ENCODE assay signal across 12 cellular contexts in the genomic region with DNA sequence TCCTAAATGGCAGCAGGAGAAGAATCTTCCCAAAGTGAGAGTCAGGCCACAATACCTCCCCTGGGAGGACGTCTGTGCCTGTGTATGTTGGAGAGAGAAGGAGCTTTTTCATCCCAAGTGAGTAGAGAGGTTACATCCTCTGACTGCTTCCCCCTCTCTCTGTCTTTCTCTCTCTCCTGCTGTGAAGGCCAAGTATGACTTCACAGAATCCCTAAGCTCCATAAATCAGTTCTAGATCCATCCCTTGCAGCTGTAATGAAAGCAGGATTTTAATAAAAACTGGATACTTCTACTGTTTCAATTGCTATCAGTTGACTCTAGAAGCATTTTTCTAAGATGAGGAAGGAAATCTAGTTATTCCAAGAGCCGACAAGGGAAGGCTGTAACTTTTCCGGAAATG.
A peak's percentile ranks its signal among the peaks of the same experiment; 100 is the strongest.
DNase-seq lines count a peak whose midpoint lies in the region; ATAC-seq and TF ChIP-seq lines count a peak whose summit lies in the region.
"Had no signal": no experiment of that assay in that cellular context is flagged by ENCODE, and none has a peak within 500 bp of the region (broad histone marks: within the 10 kb centered on the region; RNA-seq: fewer than 3 reads in every experiment).

No MANE protein-coding gene starts in this region.

- no peak overlapping the region for H3K27ac ChIP-seq in BLaER1
- H3K27ac ChIP-seq in subcutaneous abdominal adipose tissue (ENCODE audit: low read depth, low read length), result peak overlapping the region; percentile 14

- peaks cover 39% of the 10 kb centered on the region for H3K4me1 ChIP-seq in BLaER1
- peaks cover 23 to 65% (median 58%) of the 10 kb centered on the region in 5 donors for H3K4me1 ChIP-seq in subcutaneous abdominal adipose tissue (ENCODE audit: control insufficient read depth in 5 of 5, insufficient read depth in 5 of 5, low read length in 5 of 5)

- H3K4me2 ChIP-seq in BLaER1, result peak overlapping the region; percentile 18; the same call in 1 of the 2 replicates

- no peaks in the 10 kb centered on the region for H3K27me3 ChIP-seq in BLaER1
- H3K27me3 ChIP-seq in subcutaneous abdominal adipose tissue (ENCODE audit: control insufficient read depth in 5 of 5, insufficient read depth in 4 of 5, low read length in 5 of 5), result peaks cover 0 to 3% (median 0%) of the 10 kb centered on the region in 5 donors

- no peak for TF ChIP-seq CTCF in fibroblast of mammary gland (conservative IDR thresholded peaks at IDR 0.05; ENCODE audit: control insufficient read depth, insufficient read depth, low read depth, low read length)

- ATAC-seq in HG02870 (IDR thresholded peaks at IDR 0.05; ENCODE audit: unreplicated experiment), result no peak
- ATAC-seq: GM12878 had no signal

- H3K9me3 ChIP-seq in BLaER1 (no peaks in the 10 kb centered on the region), subcutaneous abdominal adipose tissue (ENCODE audit: control insufficient read depth in 5 of 5, low read length in 5 of 5) (peaks cover 0 to 4% (median 0%) of the 10 kb centered on the region in 5 donors)

- 0 out of 2 replicates have a peak, but pooled peaks cover 6% of the 10 kb centered on the region for H4K20me1 ChIP-seq in BLaER1

- no peaks in the 10 kb centered on the region for H3K36me3 ChIP-seq in BLaER1
- no peaks in the 10 kb centered on the region for H3K36me3 ChIP-seq in subcutaneous abdominal adipose tissue (ENCODE audit: control insufficient read depth in 5 of 5, insufficient read depth in 5 of 5, low read length in 5 of 5)

- H3K4me3 ChIP-seq in BLaER1, result no peak overlapping the region
- no peak overlapping the region for H3K4me3 ChIP-seq in fibroblast of mammary gland (ENCODE audit: control insufficient read depth, low read depth, low read length)
- no peak overlapping the region for H3K4me3 ChIP-seq in subcutaneous abdominal adipose tissue (ENCODE audit: low read depth in 1 of 5, low read length in 5 of 5)
- H3K4me3 ChIP-seq: GM12878 had no signal

- H3K9ac ChIP-seq in BLaER1, result no peak overlapping the region
- H3K9ac ChIP-seq in subcutaneous abdominal adipose tissue (ENCODE audit: low read length in 5 of 5), result peak overlapping the region in 1 of 5 donors; percentile 12

- DNase-seq in amniotic epithelial cell (ENCODE audit: low read depth) (peak; percentile 39), fibroblast of mammary gland (ENCODE audit: low read depth) (peak; percentile 83), NCI-H526 (lab: John Stamatoyannopoulos, UW) (no peak), DMS114 treated with DMSO at 0.1 percent for 48 hours (lab: John Stamatoyannopoulos, UW; ENCODE audit: unreplicated experiment) (no peak), NCI-H1048 (lab: John Stamatoyannopoulos, UW) (no peak)
- DNase-seq: H9, NCI-H1092, SHP77 treated with DMSO at 0.1 percent for 48 hours had no signal

Comparison
In these comparisons a context has a peak if more than half of its experiments do, and no peak if none do; other contexts are left out.
1. DNase-seq: peak in amniotic epithelial cell (single experiment) and fibroblast of mammary gland (single experiment); none in NCI-H526 (0 of 2), DMS114 treated with DMSO at 0.1 percent for 48 hours (single experiment) and NCI-H1048 (single experiment).